ENCODE assay signal across 27 cellular contexts in genomic region chr9:134010310-134010709, GRCh38.
"Had no signal": no experiment of that assay in that cellular context is flagged by ENCODE, and none has a peak within 500 bp of the region (broad histone marks: within the 10 kb centered on the region; RNA-seq: fewer than 3 reads in every experiment).

No MANE protein-coding gene starts in this region.

- H3K9ac ChIP-seq: parathyroid adenoma had no signal

- H3K27me3 ChIP-seq: colonic mucosa, right atrium auricular region, tibial nerve, upper lobe of left lung had no signal

- H3K4me1 Mint-ChIP-seq: endodermal cell; neural crest cell; stimulated activated naive B cell treated with anti-CD40 and anti-IgM and Interleukin-4, amounts not matched to agents 10 μg/mL and 1 μg/mL and 100 μg/mL, for 72 hours had no signal

- H3K27ac Mint-ChIP-seq: dendritic cell treated with granulocyte-macrophage colony-stimulating factor and Interleukin-4, amounts not matched to agents 40 ng/mL and 50 ng/mL, for 4 days; endodermal cell; naive B cell; natural killer cell treated with Interleukin-12 subunit alpha and Interleukin-12 subunit beta and Interleukin-15 and Interleukin-18, amount 100 ng/mL, for 72 hours; stimulated activated naive B cell treated with anti-CD40 and anti-IgM and Interleukin-4, amounts not matched to agents 10 μg/mL and 1 μg/mL and 100 μg/mL, for 72 hours; stimulated activated naive CD8-positive, alpha-beta T cell treated with anti-CD3 and anti-CD28 coated beads, Interleukin-15, Interleukin-2, amounts not matched to agents 100 ng/mL and 50 ng/mL, for 24 hours had no signal

- H3K4me1 ChIP-seq: colonic mucosa, gastrocnemius medialis, parathyroid adenoma, prostate gland, right atrium auricular region, sigmoid colon, spleen, tibial nerve had no signal

- H3K9me3 ChIP-seq: colonic mucosa, gastrocnemius medialis, prostate gland, right atrium auricular region, sigmoid colon, thoracic aorta had no signal

- H3K36me3 ChIP-seq: colonic mucosa, gastrocnemius medialis, neutrophil, prostate gland, right atrium auricular region, sigmoid colon, spleen, thoracic aorta, tibial nerve, upper lobe of left lung had no signal

- DNase-seq: central memory CD4-positive, alpha-beta T cell; colonic mucosa; effector CD8-positive, alpha-beta T cell; endodermal cell; gastrocnemius medialis; head of caudate nucleus; left colon; left ventricle myocardium superior; mesenchymal stem cell; midbrain; naive B cell; sigmoid colon; stimulated activated naive B cell treated with anti-CD40 and anti-IgM and Interleukin-4, amounts not matched to agents 10 μg/mL and 1 μg/mL and 100 μg/mL, for 72 hours had no signal

- H3K4me3 Mint-ChIP-seq: dendritic cell treated with granulocyte-macrophage colony-stimulating factor and Interleukin-4, amounts not matched to agents 40 ng/mL and 50 ng/mL, for 4 days; endodermal cell; naive B cell; natural killer cell treated with Interleukin-12 subunit alpha and Interleukin-12 subunit beta and Interleukin-15 and Interleukin-18, amount 100 ng/mL, for 72 hours; neural crest cell; stimulated activated naive B cell treated with anti-CD40 and anti-IgM and Interleukin-4, amounts not matched to agents 10 μg/mL and 1 μg/mL and 100 μg/mL, for 72 hours; stimulated activated naive CD8-positive, alpha-beta T cell treated with anti-CD3 and anti-CD28 coated beads, Interleukin-15, Interleukin-2, amounts not matched to agents 100 ng/mL and 50 ng/mL, for 24 hours had no signal

- H3K27ac ChIP-seq: colonic mucosa, epithelial cell of prostate, gastrocnemius medialis, neutrophil, parathyroid adenoma, prostate gland, right atrium auricular region, sigmoid colon, skin epidermis, spleen, thoracic aorta, tibial nerve, upper lobe of left lung had no signal

- H3K4me3 ChIP-seq: colonic mucosa, gastrocnemius medialis, prostate gland, right atrium auricular region, sigmoid colon, skin epidermis, spleen, thoracic aorta, tibial nerve, upper lobe of left lung had no signal

- H3K9me3 Mint-ChIP-seq: natural killer cell treated with Interleukin-12 subunit alpha and Interleukin-12 subunit beta and Interleukin-15 and Interleukin-18, amount 100 ng/mL, for 72 hours; neural crest cell had no signal
